15 cellular contexts compared by ENCODE assay signal in the genomic region with DNA sequence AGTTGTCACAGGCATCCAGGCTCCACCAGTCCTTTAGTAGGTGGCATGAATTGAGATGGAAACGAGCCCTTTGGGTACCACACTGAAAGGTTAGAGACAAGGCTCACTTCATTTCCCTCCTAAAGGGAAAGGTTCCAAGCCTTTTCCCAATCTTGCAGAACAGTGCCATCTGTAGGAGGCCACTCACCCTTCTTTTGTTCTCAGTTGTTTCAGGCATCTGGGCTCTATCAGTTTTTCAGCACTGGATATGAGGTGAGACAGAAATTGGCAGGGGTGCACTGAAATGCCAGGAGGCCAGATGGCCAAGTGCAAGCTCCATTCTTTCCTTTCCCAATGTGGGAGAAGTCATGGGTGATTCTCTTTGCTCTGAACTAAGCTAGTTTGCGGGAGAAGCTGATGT. TPM values are rescaled to one million over a fixed set of nuclear protein-coding genes. Genes with fewer than 3 reads are reported as not detected.
DNase-seq lines count a peak whose midpoint lies in the region; ATAC-seq and TF ChIP-seq lines count a peak whose summit lies in the region.
"Had no signal": no experiment of that assay in that cellular context is flagged by ENCODE, and none has a peak within 500 bp of the region (broad histone marks: within the 10 kb centered on the region; RNA-seq: fewer than 3 reads in every experiment).

No MANE protein-coding gene starts in this region.

- DNase-seq in cardiac muscle cell (ENCODE audit: low read depth in 1 of 2, low spot score in 1 of 2) (peak in 1 of 2 donors; percentile 47), cardiac septum (ENCODE audit: low spot score) (no peak), Panc1 (ENCODE audit: low read depth, low spot score) (no peak), fibroblast of gingiva (ENCODE audit: low read depth) (peak; percentile 48), osteocyte (ENCODE audit: extremely low spot score, unreplicated experiment) (no peak), uterus (no peak)
- no peak for DNase-seq in activated naive CD4-positive, alpha-beta T cell treated with Interleukin-2 at 50 U/mL for 16 hours
- DNase-seq: activated CD4-positive, alpha-beta memory T cell treated with anti-CD3 and anti-CD28 coated beads for 36 hours; CD4-positive, alpha-beta T cell; left lung; NCI-H1694; T-helper 1 cell had no signal

- peak; percentile 48 for TF ChIP-seq CTCF in cardiac muscle cell (IDR thresholded peaks at IDR 0.05; ENCODE audit: low read depth, low read length)
- peak; percentile 19; the same call in 1 of the 2 replicates for TF ChIP-seq CTCF in Panc1 (IDR thresholded peaks at IDR 0.05)
- TF ChIP-seq CTCF in osteocyte (IDR thresholded peaks at IDR 0.05) = no peak
- TF ChIP-seq CTCF in uterus (IDR thresholded peaks at IDR 0.05) = no peak

- POLR2A ChIA-PET in Panc1 (lab: Charles Lee) = no interaction called here

- in situ Hi-C loops in Panc1 (cut with HindIII; ENCODE audit: low pct_unique_long_range_greater_than_20kb, low sequenced_read_pairs) = no loop called here

- H3K9me3 Mint-ChIP-seq in osteocyte (ENCODE audit: unreplicated experiment) = peaks cover 34% of the 10 kb centered on the region

- H3K27me3 ChIP-seq in cardiac muscle cell (no peaks in the 10 kb centered on the region), Panc1 (ENCODE audit: control insufficient read depth, insufficient read depth, low read length) (no peaks in the 10 kb centered on the region), uterus (no peaks in the 10 kb centered on the region)
- H3K27me3 ChIP-seq: left lung, vagina had no signal

- ATAC-seq in Panc1 (no peak), HG03175 (IDR thresholded peaks at IDR 0.05; ENCODE audit: unreplicated experiment) (no peak)
- ATAC-seq: left lung had no signal

- H3K27ac ChIP-seq in cardiac muscle cell = no peak overlapping the region
- H3K27ac ChIP-seq in Panc1 (ENCODE audit: low read length) = no peak overlapping the region
- H3K27ac ChIP-seq in uterus = no peak overlapping the region
- H3K27ac ChIP-seq: coronary artery, left lung, vagina had no signal

- peaks cover 1% of the 10 kb centered on the region for H3K4me1 ChIP-seq in cardiac muscle cell (ENCODE audit: low read depth)
- no peaks in the 10 kb centered on the region for H3K4me1 ChIP-seq in Panc1 (ENCODE audit: control insufficient read depth, insufficient read depth, low read length)
- H3K4me1 ChIP-seq in uterus = no peaks in the 10 kb centered on the region
- H3K4me1 ChIP-seq: left lung had no signal

- intact Hi-C loops in cardiac septum (cut with DNase I) = no loop called here
- intact Hi-C loops in Panc1 (cut with micrococcal nuclease; ENCODE audit: unreplicated experiment) = no loop called here
- intact Hi-C loops in uterus (cut with DNase I; ENCODE audit: low total_unique reads) = no loop called here

- no peak overlapping the region for H3K27ac Mint-ChIP-seq in osteocyte (ENCODE audit: unreplicated experiment)
- H3K27ac Mint-ChIP-seq: activated CD4-positive, alpha-beta memory T cell treated with anti-CD3 and anti-CD28 coated beads for 36 hours; CD4-positive, alpha-beta T cell had no signal

- no peaks in the 10 kb centered on the region for H3K27me3 Mint-ChIP-seq in osteocyte (ENCODE audit: unreplicated experiment)
- H3K27me3 Mint-ChIP-seq: activated CD4-positive, alpha-beta memory T cell treated with anti-CD3 and anti-CD28 coated beads for 36 hours; CD4-positive, alpha-beta T cell had no signal

- no peaks in the 10 kb centered on the region for H3K36me3 ChIP-seq in cardiac muscle cell
- H3K36me3 ChIP-seq in Panc1 (ENCODE audit: control insufficient read depth, insufficient read depth, low read length) = no peaks in the 10 kb centered on the region
- no peaks in the 10 kb centered on the region for H3K36me3 ChIP-seq in uterus
- H3K36me3 ChIP-seq: left lung, vagina had no signal

- TF ChIP-seq POLR2A in uterus (IDR thresholded peaks at IDR 0.05) = no peak

- no peaks in the 10 kb centered on the region for H3K4me1 Mint-ChIP-seq in osteocyte (ENCODE audit: unreplicated experiment)

- BruUV-seq in Panc1 (replicated peaks; lab: Mats Ljungman, UMichigan) = no TSS peak

- H3K9me3 ChIP-seq in cardiac muscle cell (ENCODE audit: low read depth) = no peaks in the 10 kb centered on the region
- peaks cover 8% of the 10 kb centered on the region for H3K9me3 ChIP-seq in Panc1 (ENCODE audit: control insufficient read depth, insufficient read depth, low read depth, low read length)
- no peaks in the 10 kb centered on the region for H3K9me3 ChIP-seq in uterus

- H3K36me3 Mint-ChIP-seq in osteocyte (ENCODE audit: unreplicated experiment) = peaks cover 22% of the 10 kb centered on the region

- no peak overlapping the region for H3K4me3 Mint-ChIP-seq in osteocyte (ENCODE audit: unreplicated experiment)
- H3K4me3 Mint-ChIP-seq: activated CD4-positive, alpha-beta memory T cell treated with anti-CD3 and anti-CD28 coated beads for 36 hours; CD4-positive, alpha-beta T cell had no signal

- CTCF ChIA-PET in Panc1 (lab: Charles Lee) = no interaction called here

- no peak overlapping the region for H3K4me3 ChIP-seq in cardiac muscle cell
- H3K4me3 ChIP-seq in Panc1 (ENCODE audit: low read depth in 2 of 2, low read length in 2 of 2) = no peak overlapping the region
- H3K4me3 ChIP-seq in uterus = no peak overlapping the region
- H3K4me3 ChIP-seq: coronary artery, left lung, vagina had no signal

RNA-seq across cellular contexts. Expression of gene FBXO33, which starts 15.2 kb away (rescaled TPM):
- 13.6 and 14.7 TPM in 2 replicates for total RNA-seq in cardiac muscle cell
- polyA plus RNA-seq in cardiac muscle cell = 12.8 and 14.0 TPM in 2 replicates
- 6.3 TPM for total RNA-seq in cardiac septum
- total RNA-seq in Panc1 (2021; ENCODE audit: unreplicated experiment) = 6.6 TPM
- 10.9 TPM for polyA plus RNA-seq in Panc1 (2012; ENCODE audit: insufficient read length)
- 9.8 and 10.0 TPM in 2 replicates for total RNA-seq in osteocyte
- 10 to 100 TPM; 12.1 to 27.2 (median 20.8) TPM for total RNA-seq in uterus

Comparison
In these comparisons a context has a peak if more than half of its experiments do, and no peak if none do; other contexts are left out.
1. CTCF ChIP-seq: peak in cardiac muscle cell (single experiment) and Panc1 (single experiment); none in osteocyte (single experiment) and uterus (0 of 4).